Comparison of ENCODE assay signal across 8 cellular contexts in the genomic region with DNA sequence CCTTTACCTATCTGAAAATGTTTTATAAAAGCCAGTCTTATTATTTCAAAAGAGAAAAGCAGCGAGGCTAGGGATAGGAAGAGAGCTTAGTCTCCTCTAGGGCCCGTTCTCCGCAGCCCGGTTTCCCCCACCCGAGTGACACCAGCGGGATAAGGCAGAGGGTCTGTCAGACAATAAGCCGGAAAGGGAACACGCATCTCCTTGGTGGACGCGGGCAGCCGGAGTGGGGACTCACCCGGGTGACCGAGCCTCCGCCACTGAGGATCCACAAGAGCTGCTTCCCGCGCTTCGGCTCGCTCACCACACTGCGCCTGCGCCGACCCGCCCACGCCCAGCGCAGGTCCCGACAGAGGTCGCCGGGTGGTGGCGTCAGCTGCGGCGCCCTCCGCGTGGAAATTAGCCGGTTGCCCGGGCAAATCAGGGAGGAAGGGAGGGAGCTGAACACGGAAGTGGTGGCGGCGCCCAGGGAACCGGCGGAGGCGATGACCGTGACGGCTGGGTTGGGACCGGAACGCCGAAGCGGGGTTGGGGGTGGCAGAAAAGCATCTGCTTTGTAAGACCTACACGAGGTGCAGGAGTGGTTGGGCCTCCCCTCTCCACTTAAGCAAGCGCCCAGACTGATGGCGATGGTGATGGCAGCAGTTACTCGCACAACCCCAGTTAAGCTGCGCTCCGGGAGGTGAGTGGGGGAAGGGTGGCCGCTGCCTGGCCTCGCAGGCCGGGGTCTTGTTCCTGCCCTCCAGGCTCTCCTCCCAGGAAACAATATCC. TPM values are rescaled to one million over a fixed set of nuclear protein-coding genes. Genes with fewer than 3 reads are reported as not detected.
DNase-seq lines count a peak whose midpoint lies in the region; ATAC-seq, FAIRE-seq and TF ChIP-seq lines count a peak whose summit lies in the region.

Gene SOCS4, plus strand, starts transcription at position 444 of the 768 bp plus-strand sequence. CDS start 15,806 bp downstream, outside the sequence.
Gene WDHD1, minus strand, starts transcription at position 307 of the 768 bp plus-strand sequence. CDS start 312 bp downstream, outside the sequence.

- H3K4me1 ChIP-seq in kidney (ENCODE audit: control insufficient read depth in 1 of 2, insufficient read depth in 1 of 2, low read depth in 1 of 2, low read length in 2 of 2): peaks cover 3 to 12% of the 10 kb centered on the region in 2 donors

- ATAC-seq in HG03439 (IDR thresholded peaks at IDR 0.05; ENCODE audit: unreplicated experiment): peak; percentile 90

- H3K9ac ChIP-seq in kidney (ENCODE audit: low read length in 2 of 2): peak within 1 kb of the TSS; percentile 67 to 92

- POLR2A ChIA-PET in BJ (lab: Charles Lee): no interaction called here

- DNase-seq in BJ (ENCODE audit: low read depth): peak; percentile 69
- DNase-seq in GM19238 (ENCODE audit: insufficient read length, low spot score): peak; percentile 82
- DNase-seq in NCI-H510A (lab: John Stamatoyannopoulos, UW): peak; percentile 87
- DNase-seq in activated CD4-positive, alpha-beta T cell treated with anti-CD3 and anti-CD28 coated beads for 1 hour: peak; percentile 93
- peak; percentile 94 for DNase-seq in cerebellum (ENCODE audit: low spot score)
- DNase-seq in kidney: peak; percentile 98
- DNase-seq in stimulated activated CD4-positive, alpha-beta T cell treated with anti-CD3 and anti-CD28 coated beads, Interleukin-15, amount 100 ng/mL, for 1 hour (ENCODE audit: low read depth in 1 of 2, low spot score in 1 of 2): peak; percentile 92 to 98

- H3K36me3 ChIP-seq in BJ (ENCODE audit: control insufficient read depth, insufficient read depth, low read length) (no peaks in the 10 kb centered on the region), kidney (ENCODE audit: control insufficient read depth in 1 of 2, insufficient read depth in 2 of 2, low read length in 2 of 2) (no peaks in the 10 kb centered on the region)

- peak within 1 kb of the TSS; percentile 82 for H3K4me3 ChIP-seq in BJ (ENCODE audit: low read depth, low read length)
- peak within 1 kb of the TSS; percentile 93 to 97 for H3K4me3 ChIP-seq in kidney (ENCODE audit: low read length in 2 of 2)

- no peaks in the 10 kb centered on the region for H3K9me3 ChIP-seq in kidney (ENCODE audit: control insufficient read depth in 1 of 2, low read length in 2 of 2)

- TF ChIP-seq CTCF in BJ (IDR thresholded peaks at IDR 0.05; ENCODE audit: insufficient read depth, low read depth, low read length): peak; percentile 4; the same call in 1 of the 2 replicates
- TF ChIP-seq CTCF in kidney (IDR thresholded peaks at IDR 0.05; ENCODE audit: borderline replicate concordance, extremely low read depth, insufficient read depth): peak; percentile 35

- FAIRE-seq in kidney (lab: Jason Lieb, UNC): no peak

- intact Hi-C loops in kidney (cut with DNase I): no loop called here

- H3K27me3 ChIP-seq in BJ (ENCODE audit: control insufficient read depth, insufficient read depth, low read length): no peaks in the 10 kb centered on the region

- H3K27ac ChIP-seq in kidney (ENCODE audit: low read depth in 2 of 2, low read length in 2 of 2): peak within 1 kb of the TSS; percentile 82 to 87

- CTCF ChIA-PET in BJ (lab: Yijun Ruan, JAX): interaction anchor here (0.8 to 1.6 kb wide), 3 partner anchors 9 to 134 kb away, joined by 3 to 5 read pairs (median 4); partner anchors contain the start of gene MAPK1IP1L

RNA-seq across cellular contexts. Expression of gene SOCS4, which starts in this region (rescaled TPM):
- 3.0 and 6.2 TPM in 2 replicates for polyA plus RNA-seq in BJ (2011; rRNA removed)
- 17.8 and 20.8 TPM in 2 replicates for polyA minus RNA-seq in BJ (2011; rRNA and poly(A)+ RNA removed)
- 37.2 TPM for total RNA-seq in cerebellum
- total RNA-seq in kidney: 30.5 TPM
- polyA plus RNA-seq in kidney (ENCODE audit: insufficient read depth, low read depth, low replicate concordance): 6.0 TPM

RNA-seq across cellular contexts. Expression of gene WDHD1, which starts in this region (rescaled TPM):
- polyA plus RNA-seq in BJ (2011; rRNA removed) (2.6 and 5.4 TPM in 2 replicates), kidney (ENCODE audit: insufficient read depth, low read depth, low replicate concordance) (1.8 TPM)
- 4.1 and 4.3 TPM in 2 replicates for polyA minus RNA-seq in BJ (2011; rRNA and poly(A)+ RNA removed)
- total RNA-seq in cerebellum (13.0 TPM), kidney (3.3 TPM)

Comparison
In these comparisons a context has a peak if more than half of its experiments do, and no peak if none do; other contexts are left out.
1. Peak in every context shown above with its lines: DNase-seq, ATAC-seq, H3K4me3 ChIP-seq and H3K27ac ChIP-seq.